In genomic region chr17:18043491-18043890, GRCh38 we compare ENCODE assay signal across 11 cellular contexts. TPM values are rescaled to one million over a fixed set of nuclear protein-coding genes. Genes with fewer than 3 reads are reported as not detected.
A peak's percentile ranks its signal among the peaks of the same experiment; 100 is the strongest.
DNase-seq lines count a peak whose midpoint lies in the region; ATAC-seq, FAIRE-seq and TF ChIP-seq lines count a peak whose summit lies in the region.
"Had no signal": no experiment of that assay in that cellular context is flagged by ENCODE, and none has a peak within 500 bp of the region (broad histone marks: within the 10 kb centered on the region; RNA-seq: fewer than 3 reads in every experiment).

No MANE protein-coding gene starts in this region.

- no TSS peak for BruUV-seq in GM12878 (replicated peaks; lab: Mats Ljungman, UMichigan)

- H3K4me3 ChIP-seq in GM12878 (no peak overlapping the region), tibial artery (no peak overlapping the region)
- H3K4me3 ChIP-seq: SK-N-MC had no signal

- POLR2A ChIA-PET in GM12878 (lab: Charles Lee), result interaction anchor here (0.6 kb wide), 1 partner anchor 9 kb away, joined by 3 read pairs; no protein-coding TSS in a partner anchor

- H3K27me3 ChIP-seq in GM12878 (replicated peaks in 1 of 2; ENCODE audit: control insufficient read depth in 2 of 2, insufficient read depth in 2 of 2, low read length in 1 of 2) (no peaks in the 10 kb centered on the region), tibial artery (no peaks in the 10 kb centered on the region)

- intact Hi-C loops in GM12878 (cut with micrococcal nuclease; ENCODE audit: unreplicated experiment), result no loop called here
- intact Hi-C loops in tibial artery (cut with DNase I; ENCODE audit: low total_unique reads), result no loop called here

- SMC1A ChIA-PET in GM12878 (lab: Charles Lee; ENCODE audit: uncharacterized antibody, unreplicated experiment), result no interaction called here

- TF ChIP-seq EP300 in GM12878 (IDR thresholded peaks at IDR 0.05; ENCODE audit: borderline replicate concordance in 1 of 2, control insufficient read depth in 1 of 2, low read depth in 2 of 2, low read length in 2 of 2), result no peak

- H3K36me3 ChIP-seq in GM12878 (ENCODE audit: control insufficient read depth in 2 of 2, insufficient read depth in 2 of 2, low read length in 1 of 2), result peaks cover 0 to 2% of the 10 kb centered on the region in 2 experiments; a peak in 1 of 4 replicates
- H3K36me3 ChIP-seq in tibial artery, result peaks cover 0 to 31% (median 14%) of the 10 kb centered on the region in 3 donors

- 100% methylated on average over 1 of the region's 1 CpG for WGBS in GM12878 (ENCODE audit: insufficient coverage, insufficient replicate concordance, low lambda C conversion rate, missing lambda C conversion rate)

- H3K4me1 ChIP-seq in GM12878 (ENCODE audit: control insufficient read depth, insufficient read depth, low read length), result peaks cover 8% of the 10 kb centered on the region
- peaks cover 0 to 27% (median 19%) of the 10 kb centered on the region in 4 donors for H3K4me1 ChIP-seq in tibial artery

- TF ChIP-seq CTCF in GM12878 (IDR thresholded peaks at IDR 0.05 in 2 of 3, conservative IDR thresholded peaks at IDR 0.05 in 1 of 3; ENCODE audit: control insufficient read depth in 2 of 3, extremely low read depth in 1 of 3, insufficient read depth in 1 of 3, low read depth in 3 of 3, low read length in 3 of 3) (peak in 1 of 3 experiments; percentile 25; a peak in 3 of 6 replicates), tibial artery (IDR thresholded peaks at IDR 0.05) (no peak)

- H3K9me3 ChIP-seq in GM12878 (replicated peaks; ENCODE audit: control insufficient read depth, insufficient read depth, low read length) (no peaks in the 10 kb centered on the region), tibial artery (no peaks in the 10 kb centered on the region)

- H3K9ac ChIP-seq in GM12878 (ENCODE audit: control insufficient read depth, insufficient read depth, low read length), result no peak overlapping the region

- CTCF ChIA-PET in GM12878 (lab: Yijun Ruan, JAX), result no interaction called here

- DNase-seq in EH (ENCODE audit: low read depth), result peak; percentile 43
- peak; percentile 1 to 18 for DNase-seq in Kasumi-1 (lab: John Stamatoyannopoulos, UW)
- no peak for DNase-seq in GM12878 (ENCODE audit: low read depth, low spot score)
- DNase-seq in left lobe of liver (ENCODE audit: low spot score), result no peak
- DNase-seq in cortex of kidney (lab: John Stamatoyannopoulos, UW), result no peak
- DNase-seq in tibial artery, result no peak
- DNase-seq in DMS53 (lab: John Stamatoyannopoulos, UW), result no peak
- DNase-seq: H9, naive B cell had no signal

- RAD21 ChIA-PET in GM12878 (lab: Charles Lee; ENCODE audit: unreplicated experiment), result no interaction called here

- peaks cover 12% of the 10 kb centered on the region for H3K79me2 ChIP-seq in GM12878 (ENCODE audit: control insufficient read depth, insufficient read depth, low read length)

- FAIRE-seq in GM12878 (lab: Jason Lieb, UNC), result no peak

- ATAC-seq in GM12878 (no peak), left lobe of liver (peak; percentile 11), GM18909 (IDR thresholded peaks at IDR 0.05; ENCODE audit: poor library complexity, unreplicated experiment) (no peak)

- H3K27ac ChIP-seq in GM12878 (ENCODE audit: control insufficient read depth, insufficient read depth) (no peak overlapping the region), tibial artery (no peak overlapping the region)
- H3K27ac ChIP-seq: SK-N-MC had no signal

- TF ChIP-seq POLR2A in GM12878 (IDR thresholded peaks at IDR 0.05; ENCODE audit: low read depth, low read length), result no peak

- peak; percentile 37; the same call in 1 of the 2 replicates for TF ChIP-seq RAD21 in GM12878 (IDR thresholded peaks at IDR 0.05; ENCODE audit: insufficient read depth, low read depth, low read length)

- no peak overlapping the region for H2AFZ ChIP-seq in GM12878 (ENCODE audit: control insufficient read depth, low read depth, low read length)

- in situ Hi-C loops in GM12878 (cut with MboI), result no loop called here

- no peaks in the 10 kb centered on the region for H4K20me1 ChIP-seq in GM12878 (ENCODE audit: control insufficient read depth, insufficient read depth)

- no peak overlapping the region for H3K4me2 ChIP-seq in GM12878 (ENCODE audit: control insufficient read depth, insufficient read depth)

TF ChIP-seq in GM12878, 131 proteins besides CTCF, POLR2A, EP300 and RAD21 (continues in another document):
- no peak for TF ChIP-seq NFXL1 (IDR thresholded peaks at IDR 0.05; ENCODE audit: borderline replicate concordance)
- TF ChIP-seq USF1 (IDR thresholded peaks at IDR 0.05; ENCODE audit: borderline replicate concordance, extremely low read length, insufficient read depth, low read depth, low read length), result no peak
- no peak for TF ChIP-seq NFYA (IDR thresholded peaks at IDR 0.05; ENCODE audit: borderline replicate concordance, low read depth, low read length)
- peak; percentile 6; the same call in 1 of the 2 replicates for TF ChIP-seq SMC3 (IDR thresholded peaks at IDR 0.05; ENCODE audit: borderline replicate concordance, low read length)

RNA-seq across cellular contexts. Expression of gene GID4, which starts 4.3 kb away (rescaled TPM):
- total RNA-seq in GM12878 (2013; cell fraction: nucleolus; rRNA removed), result 9.3 and 10.5 TPM in 2 replicates
- 4.4 and 4.5 TPM in 2 replicates for total RNA-seq in GM12878 (2014; rRNA removed)
- 3.3 and 3.7 TPM in 2 replicates for total RNA-seq in GM12878 (2014; rRNA removed; fragmentation: Illumina TruSeq; extraction: Trizol)
- 5.7 and 7.3 TPM in 2 replicates for total RNA-seq in GM12878 (2021)
- 3.2 TPM for polyA plus RNA-seq in GM12878 (2011; ENCODE audit: low read depth)
- 6.1 and 6.3 TPM in 2 replicates for polyA plus RNA-seq in GM12878 (2011; rRNA removed)
- 3.6 and 5.7 TPM in 2 replicates for polyA plus RNA-seq in GM12878 (2011; cell fraction: cytosol; rRNA removed)
- polyA plus RNA-seq in GM12878 (2011; cell fraction: nucleus; rRNA removed), result 3.6 and 3.7 TPM in 2 replicates
- polyA plus RNA-seq in GM12878 (2012), result 4.5 and 6.2 TPM in 2 replicates
- polyA plus RNA-seq in GM12878 (2014; fragmentation: Illumina TruSeq; extraction: Trizol), result 5.5 and 6.1 TPM in 2 replicates
- polyA plus RNA-seq in GM12878 (2014; fragmentation: Nextera tagmentation; extraction: Ambion mirVana), result 1 to 10 TPM in 1 of 2 experiments, under 1 TPM in 1; 0.93 to 1.6 TPM
- polyA plus RNA-seq in GM12878 (2014; rRNA removed), result 3.5 and 3.6 TPM in 2 replicates
- polyA plus RNA-seq in GM12878 (2016; fragmentation: Nextera tagmentation; extraction: Ambion mirVana), result 1 to 10 TPM; 3.4 to 3.6 TPM
- 8.4 and 8.9 TPM in 2 replicates for polyA minus RNA-seq in GM12878 (2011; rRNA and poly(A)+ RNA removed)
- polyA minus RNA-seq in GM12878 (2011; cell fraction: cytosol; rRNA and poly(A)+ RNA removed), result 2.1 and 3.2 TPM in 2 replicates
- polyA minus RNA-seq in GM12878 (2011; cell fraction: nucleus; rRNA and poly(A)+ RNA removed), result 1.7 and 3.4 TPM in 2 replicates
- total RNA-seq in left lobe of liver, result 5.6 TPM

RNA-seq across cellular contexts. Expression of gene ATPAF2, which starts 4.5 kb away (rescaled TPM):
- total RNA-seq in GM12878 (2013; cell fraction: nucleolus; rRNA removed), result 74.6 and 82.4 TPM in 2 replicates
- total RNA-seq in GM12878 (2014; rRNA removed), result 21.9 and 26.1 TPM in 2 replicates
- 18.4 and 19.8 TPM in 2 replicates for total RNA-seq in GM12878 (2014; rRNA removed; fragmentation: Illumina TruSeq; extraction: Trizol)
- 27.0 and 33.2 TPM in 2 replicates for total RNA-seq in GM12878 (2021)
- 17.4 TPM for polyA plus RNA-seq in GM12878 (2011; ENCODE audit: low read depth)
- 17.4 and 28.7 TPM in 2 replicates for polyA plus RNA-seq in GM12878 (2011; rRNA removed)
- polyA plus RNA-seq in GM12878 (2011; cell fraction: cytosol; rRNA removed), result 24.7 and 31.7 TPM in 2 replicates
- polyA plus RNA-seq in GM12878 (2011; cell fraction: nucleus; rRNA removed), result 77.1 and 79.0 TPM in 2 replicates
- 19.2 and 28.3 TPM in 2 replicates for polyA plus RNA-seq in GM12878 (2012)
- 25.5 and 27.5 TPM in 2 replicates for polyA plus RNA-seq in GM12878 (2014; fragmentation: Illumina TruSeq; extraction: Trizol)
- polyA plus RNA-seq in GM12878 (2014; fragmentation: Nextera tagmentation; extraction: Ambion mirVana), result 10 to 100 TPM in 1 of 2 experiments, 1 to 10 TPM in 1; 6.5 to 15.3 TPM
- polyA plus RNA-seq in GM12878 (2014; rRNA removed), result 28.0 and 29.4 TPM in 2 replicates
- 10 to 100 TPM; 32.8 to 33.0 TPM for polyA plus RNA-seq in GM12878 (2016; fragmentation: Nextera tagmentation; extraction: Ambion mirVana)
- 18.9 and 27.5 TPM in 2 replicates for polyA minus RNA-seq in GM12878 (2011; rRNA and poly(A)+ RNA removed)
- polyA minus RNA-seq in GM12878 (2011; cell fraction: cytosol; rRNA and poly(A)+ RNA removed), result 10.1 and 12.4 TPM in 2 replicates
- polyA minus RNA-seq in GM12878 (2011; cell fraction: nucleus; rRNA and poly(A)+ RNA removed), result 17.4 and 35.1 TPM in 2 replicates
- total RNA-seq in left lobe of liver, result 25.9 TPM

RNA-seq across cellular contexts. Expression of gene DRG2, which starts 44.3 kb away (rescaled TPM):
- total RNA-seq in GM12878 (2013; cell fraction: nucleolus; rRNA removed), result 79.5 and 83.7 TPM in 2 replicates
- 54.0 and 57.8 TPM in 2 replicates for total RNA-seq in GM12878 (2014; rRNA removed)
- 37.7 and 42.1 TPM in 2 replicates for total RNA-seq in GM12878 (2014; rRNA removed; fragmentation: Illumina TruSeq; extraction: Trizol)
- 55.0 and 56.2 TPM in 2 replicates for total RNA-seq in GM12878 (2021)
- 18.1 TPM for polyA plus RNA-seq in GM12878 (2011; ENCODE audit: low read depth)
- polyA plus RNA-seq in GM12878 (2011; rRNA removed), result 17.1 and 32.9 TPM in 2 replicates
- 42.7 and 47.6 TPM in 2 replicates for polyA plus RNA-seq in GM12878 (2011; cell fraction: cytosol; rRNA removed)
- 108 and 113 TPM in 2 replicates for polyA plus RNA-seq in GM12878 (2011; cell fraction: nucleus; rRNA removed)
- polyA plus RNA-seq in GM12878 (2012), result 27.8 and 30.8 TPM in 2 replicates
- 19.3 and 35.2 TPM in 2 replicates for polyA plus RNA-seq in GM12878 (2014; fragmentation: Illumina TruSeq; extraction: Trizol)
- 10 to 100 TPM in 1 of 2 experiments, 1 to 10 TPM in 1; 9.1 to 13.7 TPM for polyA plus RNA-seq in GM12878 (2014; fragmentation: Nextera tagmentation; extraction: Ambion mirVana)
- 53.3 and 56.5 TPM in 2 replicates for polyA plus RNA-seq in GM12878 (2014; rRNA removed)
- 10 to 100 TPM; 49.3 to 64.8 TPM for polyA plus RNA-seq in GM12878 (2016; fragmentation: Nextera tagmentation; extraction: Ambion mirVana)
- 34.3 and 52.0 TPM in 2 replicates for polyA minus RNA-seq in GM12878 (2011; rRNA and poly(A)+ RNA removed)
- polyA minus RNA-seq in GM12878 (2011; cell fraction: cytosol; rRNA and poly(A)+ RNA removed), result 18.8 and 21.0 TPM in 2 replicates
- polyA minus RNA-seq in GM12878 (2011; cell fraction: nucleus; rRNA and poly(A)+ RNA removed), result 35.2 and 59.0 TPM in 2 replicates
- 13.0 TPM for total RNA-seq in left lobe of liver

Comparison
In these comparisons a context has a peak if more than half of its experiments do, and no peak if none do; other contexts are left out.
1. DNase-seq: peak in EH (single experiment) and Kasumi-1 (2 of 2); none in GM12878 (single experiment), left lobe of liver (single experiment), cortex of kidney (single experiment), tibial artery (0 of 2) and DMS53 (single experiment).